ENCODE assay signal across 9 cellular contexts in the genomic region with DNA sequence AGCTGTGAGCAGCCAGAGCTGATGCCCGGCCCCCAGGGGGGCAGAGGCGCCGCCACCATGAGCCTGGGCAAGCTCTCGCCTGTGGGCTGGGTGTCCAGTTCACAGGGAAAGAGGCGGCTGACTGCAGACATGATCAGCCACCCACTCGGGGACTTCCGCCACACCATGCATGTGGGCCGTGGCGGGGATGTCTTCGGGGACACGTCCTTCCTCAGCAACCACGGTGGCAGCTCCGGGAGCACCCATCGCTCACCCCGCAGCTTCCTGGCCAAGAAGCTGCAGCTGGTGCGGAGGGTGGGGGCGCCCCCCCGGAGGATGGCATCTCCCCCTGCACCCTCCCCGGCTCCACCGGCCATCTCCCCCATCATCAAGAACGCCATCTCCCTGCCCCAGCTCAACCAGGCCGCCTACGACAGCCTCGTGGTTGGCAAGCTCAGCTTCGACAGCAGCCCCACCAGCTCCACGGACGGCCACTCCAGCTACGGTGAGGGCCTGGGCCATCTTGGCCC. TPM values are rescaled to one million over a fixed set of nuclear protein-coding genes. Genes with fewer than 3 reads are reported as not detected.
DNase-seq lines count a peak whose midpoint lies in the region; ATAC-seq and TF ChIP-seq lines count a peak whose summit lies in the region.
"Had no signal": no experiment of that assay in that cellular context is flagged by ENCODE, and none has a peak within 500 bp of the region (broad histone marks: within the 10 kb centered on the region; RNA-seq: fewer than 3 reads in every experiment).

No MANE protein-coding gene starts in this region.

- no peak for TF ChIP-seq POLR2A in HCT116 (IDR thresholded peaks at IDR 0.05; ENCODE audit: borderline replicate concordance, extremely low read depth, insufficient read depth, insufficient read length)
- TF ChIP-seq POLR2A in heart left ventricle (IDR thresholded peaks at IDR 0.05), result no peak

- peaks cover 6% of the 10 kb centered on the region; the same call in 1 of the 2 replicates for H4K20me1 ChIP-seq in HCT116 (ENCODE audit: insufficient read depth)

- H3K9me3 ChIP-seq in HCT116 (ENCODE audit: control insufficient read depth in 1 of 2, insufficient read depth in 1 of 2, low read depth in 1 of 2, low read length in 2 of 2) (no peaks in the 10 kb centered on the region), heart left ventricle (no peaks in the 10 kb centered on the region)

- peaks cover 23% of the 10 kb centered on the region for H3K27me3 Mint-ChIP-seq in activated T-cell treated with anti-CD3 and anti-CD28 coated beads, Interleukin-2, amount 50 U/mL, for 4 hours (ENCODE audit: low read depth)

- H3K9ac ChIP-seq in HCT116 (ENCODE audit: low read length), result peak overlapping the region; percentile 44

- DNase-seq in HCT116 (ENCODE audit: low read depth, low spot score), result no peak
- DNase-seq in activated T-cell treated with anti-CD3 and anti-CD28 coated beads, Interleukin-2, amount 50 U/mL, for 4 hours, result peak; percentile 29
- DNase-seq in heart left ventricle, result peak in 1 of 5 donors; percentile 33
- DNase-seq in stimulated activated CD8-positive, alpha-beta memory T cell treated with anti-CD3 and anti-CD28 coated beads, Interleukin-15, amount 100 ng/mL, for 48 hours (ENCODE audit: low read depth in 2 of 2), result peak; percentile 16 to 27
- DNase-seq in NCI-H1417 treated with DMSO at 0.1 percent for 48 hours (lab: John Stamatoyannopoulos, UW), result no peak
- no peak for DNase-seq in cerebellar nuclear complex (lab: John Stamatoyannopoulos, UW)
- DNase-seq: NCI-H69 had no signal

- H3K4me1 ChIP-seq in HCT116 (ENCODE audit: control insufficient read depth in 1 of 2, insufficient read depth in 2 of 2, low read length in 2 of 2) (peaks cover 80 to 99% of the 10 kb centered on the region in 2 experiments), heart left ventricle (peaks cover 14 to 89% (median 67%) of the 10 kb centered on the region in 12 donors)

- H3K79me2 ChIP-seq in HCT116 (ENCODE audit: insufficient read depth, low read length), result peaks cover 66% of the 10 kb centered on the region

- H3K4me1 Mint-ChIP-seq in activated T-cell treated with anti-CD3 and anti-CD28 coated beads, Interleukin-2, amount 50 U/mL, for 4 hours (ENCODE audit: low read depth), result peaks cover 27% of the 10 kb centered on the region

- intact Hi-C loops in HCT116 (cut with micrococcal nuclease) (loop anchor here (2.0 kb wide), 1 partner anchor 250 kb away; no protein-coding TSS in a partner anchor), heart left ventricle (cut with DNase I) (loop anchor here in 6 of 10 donors (2.0 to 5.0 kb wide), 4 partner anchors 22 to 250 kb away; no protein-coding TSS in a partner anchor)

- TF ChIP-seq CTCF in HCT116 (IDR thresholded peaks at IDR 0.05 in 2 of 3, conservative IDR thresholded peaks at IDR 0.05 in 1 of 3; ENCODE audit: borderline replicate concordance in 1 of 3, insufficient read depth in 1 of 3, low read depth in 2 of 3, low read length in 2 of 3) (peak in 2 of 3 experiments; percentile 47 to 53; a peak in 4 of 6 replicates), heart left ventricle (IDR thresholded peaks at IDR 0.05) (no peak)

- H3K4me3 ChIP-seq in HCT116 (replicated peaks in 1 of 2; ENCODE audit: low read depth in 1 of 2, low read length in 2 of 2) (no peak overlapping the region), heart left ventricle (peak overlapping the region in 2 of 12 donors; percentile 7 to 13)

- H3K27me3 ChIP-seq in HCT116 (ENCODE audit: insufficient read depth, low read length) (no peaks in the 10 kb centered on the region), heart left ventricle (peaks cover 0 to 12% (median 0%) of the 10 kb centered on the region in 9 donors)

- BruUV-seq in HCT116 (replicated peaks; lab: Mats Ljungman, UMichigan), result no TSS peak

- CTCF ChIA-PET in HCT116 (lab: Charles Lee), result interaction anchor here (0.9 to 10.7 kb wide), 11 partner anchors 9 to 249 kb away, joined by 3 to 238 read pairs (median 5); no protein-coding TSS in a partner anchor

- H2AFZ ChIP-seq in HCT116 (ENCODE audit: low read depth, low read length, poor library complexity, severe bottlenecking), result no peak overlapping the region

- POLR2A ChIA-PET in HCT116 (lab: Charles Lee), result interaction anchor here (1.1 to 2.1 kb wide), 5 partner anchors 9 to 27 kb away, joined by 3 to 9 read pairs (median 7); no protein-coding TSS in a partner anchor

- H3K36me3 ChIP-seq in HCT116 (ENCODE audit: control insufficient read depth in 1 of 2, insufficient read depth in 2 of 2, low read length in 2 of 2) (peaks cover 3 to 45% of the 10 kb centered on the region in 2 experiments; a peak in 1 of 4 replicates), heart left ventricle (peaks cover 0 to 38% (median 27%) of the 10 kb centered on the region in 9 donors)

- ATAC-seq in HCT116, result no peak
- ATAC-seq in activated T-cell treated with anti-CD3 and anti-CD28 coated beads, Interleukin-2, amount 50 U/mL, for 4 hours, result peak; percentile 14 to 16
- ATAC-seq in heart left ventricle, result no peak
- ATAC-seq in HG03159 (IDR thresholded peaks at IDR 0.05; ENCODE audit: unreplicated experiment), result no peak
- ATAC-seq in HG03139 (IDR thresholded peaks at IDR 0.05; ENCODE audit: unreplicated experiment), result no peak

- no peaks in the 10 kb centered on the region for H3K36me3 Mint-ChIP-seq in activated T-cell treated with anti-CD3 and anti-CD28 coated beads, Interleukin-2, amount 50 U/mL, for 4 hours (ENCODE audit: insufficient read depth)

- H3K4me2 ChIP-seq in HCT116 (ENCODE audit: low read length), result peak overlapping the region; percentile 48

- H3K9me2 ChIP-seq in HCT116 (ENCODE audit: insufficient read depth), result no peaks in the 10 kb centered on the region

- no peak overlapping the region for H3K4me3 Mint-ChIP-seq in activated T-cell treated with anti-CD3 and anti-CD28 coated beads, Interleukin-2, amount 50 U/mL, for 4 hours

- peak overlapping the region; percentile 72 for H3K27ac ChIP-seq in HCT116 (ENCODE audit: low read depth, low read length)
- H3K27ac ChIP-seq in heart left ventricle, result peak overlapping the region in 11 of 12 donors; percentile 32 to 100 (median 60)

- WGBS in heart left ventricle, 4 donors, result 47 to 63% (median 56%) methylated on average over 20 to 28 of the region's 28 CpGs

- TF ChIP-seq RAD21 in HCT116 (IDR thresholded peaks at IDR 0.05; ENCODE audit: low read depth), result no peak

- H3K9me3 Mint-ChIP-seq in activated T-cell treated with anti-CD3 and anti-CD28 coated beads, Interleukin-2, amount 50 U/mL, for 4 hours, result no peaks in the 10 kb centered on the region

- RAD21 ChIA-PET in HCT116 (lab: Charles Lee; ENCODE audit: low non-redundant PET in 1 of 2, low total read pairs in 2 of 2, uncharacterized antibody in 2 of 2, unreplicated experiment in 2 of 2), result interaction anchor here (1.0 to 2.2 kb wide), 4 partner anchors 17 to 27 kb away, joined by 3 to 17 read pairs (median 6); no protein-coding TSS in a partner anchor

TF ChIP-seq in HCT116, 20 proteins besides CTCF, POLR2A, EP300 and RAD21 (continues in another document):
- no peak for TF ChIP-seq YY1 (IDR thresholded peaks at IDR 0.05; ENCODE audit: extremely low read depth, insufficient replicate concordance, low read depth, low read length)
- no peak; the same call in 1 of the 2 replicates for TF ChIP-seq POLR2AphosphoS5 (IDR thresholded peaks at IDR 0.05; ENCODE audit: low read depth, low read length)
- no peak for TF ChIP-seq SP1 (IDR thresholded peaks at IDR 0.05; ENCODE audit: low read depth)
- no peak for TF ChIP-seq CEBPB (IDR thresholded peaks at IDR 0.05; ENCODE audit: low read depth)
- TF ChIP-seq SRF (IDR thresholded peaks at IDR 0.05; ENCODE audit: low read depth), result no peak
- no peak for TF ChIP-seq JUND (IDR thresholded peaks at IDR 0.05)
- TF ChIP-seq ZFX (IDR thresholded peaks at IDR 0.05), result no peak

RNA-seq across cellular contexts. Expression of a gene that starts 6.1 kb away (rescaled TPM):
- total RNA-seq in HCT116 (2021; ENCODE audit: unreplicated experiment), result 160 TPM
- polyA plus RNA-seq in HCT116 (2012), result 184 and 199 TPM in 2 replicates
- total RNA-seq in activated T-cell treated with anti-CD3 and anti-CD28 coated beads, Interleukin-2, amount 50 U/mL, for 4 hours, result under 1 TPM; 0.13 to 0.42 (median 0.35) TPM
- total RNA-seq in heart left ventricle, result 10 to 100 TPM; 11.9 to 34.9 (median 23.8) TPM
- 10 to 100 TPM; 10.4 to 17.7 TPM for polyA plus RNA-seq in heart left ventricle

RNA-seq across cellular contexts. Expression of a gene that starts 13.5 kb away (rescaled TPM):
- total RNA-seq in HCT116 (2021; ENCODE audit: unreplicated experiment) (not detected), heart left ventricle (10 to 100 TPM in 1 of 9 donors, 1 to 10 TPM in 1, not detected in 7; 5.3 to 10.3 TPM)
- polyA plus RNA-seq in HCT116 (2012), result 0.61 TPM in 1 of 2 replicates, not detected in the other
- not detected for total RNA-seq in activated T-cell treated with anti-CD3 and anti-CD28 coated beads, Interleukin-2, amount 50 U/mL, for 4 hours
- polyA plus RNA-seq in heart left ventricle, result under 1 TPM in 1 of 2 donors, not detected in 1; 0.17 TPM

RNA-seq across cellular contexts. Expression of a gene that starts 42.3 kb away (rescaled TPM):
- total RNA-seq in HCT116 (2021; ENCODE audit: unreplicated experiment) (89.8 TPM), heart left ventricle (10 to 100 TPM; 22.7 to 45.7 (median 27.4) TPM)
- polyA plus RNA-seq in HCT116 (2012), result 61.4 and 61.5 TPM in 2 replicates
- 10 to 100 TPM; 73.3 to 79.5 (median 77.3) TPM for total RNA-seq in activated T-cell treated with anti-CD3 and anti-CD28 coated beads, Interleukin-2, amount 50 U/mL, for 4 hours
- 10 to 100 TPM; 27.4 to 39.4 TPM for polyA plus RNA-seq in heart left ventricle

RNA-seq across cellular contexts. Expression of a gene that starts 47.2 kb away (rescaled TPM):
- total RNA-seq in HCT116 (2021; ENCODE audit: unreplicated experiment) (32.0 TPM), heart left ventricle (10 to 100 TPM in 3 of 9 donors, 1 to 10 TPM in 6; 5.2 to 12.6 (median 8.1) TPM)
- 22.8 and 27.4 TPM in 2 replicates for polyA plus RNA-seq in HCT116 (2012)
- under 1 TPM in 2 of 3 donors, not detected in 1; 0.26 to 0.35 TPM for total RNA-seq in activated T-cell treated with anti-CD3 and anti-CD28 coated beads, Interleukin-2, amount 50 U/mL, for 4 hours
- 10 to 100 TPM in 1 of 2 donors, 1 to 10 TPM in 1; 7.8 to 13.9 TPM for polyA plus RNA-seq in heart left ventricle

Comparison
In these comparisons a context has a peak if more than half of its experiments do, and no peak if none do; other contexts are left out.
1. ATAC-seq: peak in activated T-cell treated with anti-CD3 and anti-CD28 coated beads, Interleukin-2, amount 50 U/mL, for 4 hours (2 of 2); none in HCT116 (single experiment), heart left ventricle (0 of 4), HG03159 (single experiment) and HG03139 (single experiment).
2. DNase-seq: peak in activated T-cell treated with anti-CD3 and anti-CD28 coated beads, Interleukin-2, amount 50 U/mL, for 4 hours (single experiment) and stimulated activated CD8-positive, alpha-beta memory T cell treated with anti-CD3 and anti-CD28 coated beads, Interleukin-15, amount 100 ng/mL, for 48 hours (2 of 2); none in HCT116 (single experiment), NCI-H1417 treated with DMSO at 0.1 percent for 48 hours (single experiment) and cerebellar nuclear complex (0 of 2).
3. CTCF ChIP-seq: peak in HCT116 (2 of 3); none in heart left ventricle (0 of 12).
4. RNA of a gene that starts 6.1 kb away (total RNA-seq): 160 TPM in HCT116 (single experiment) and 11.9 to 34.9 TPM in heart left ventricle; 0.13 to 0.42 TPM in activated T-cell treated with anti-CD3 and anti-CD28 coated beads, Interleukin-2, amount 50 U/mL, for 4 hours; every median in the first group is over 4 times any median in the second.